1 cellular context compared by ENCODE assay signal in genomic region chr3:21256932-21257331, GRCh38.
TF ChIP-seq lines count a peak whose summit lies in the region.

No MANE protein-coding gene starts in this region.

TF ChIP-seq in SK-N-SH, 30 proteins besides CTCF, POLR2A, EP300 and RAD21 (continued from another document):
- TF ChIP-seq YY1 (IDR thresholded peaks at IDR 0.05; ENCODE audit: low read depth) (no peak), EZH2phosphoT487 (IDR thresholded peaks at IDR 0.05; ENCODE audit: borderline replicate concordance, low read depth) (no peak), FOXJ3 (CRISPR knock-in tag; IDR thresholded peaks at IDR 0.05) (no peak), SIN3A (IDR thresholded peaks at IDR 0.05; ENCODE audit: borderline replicate concordance, low read depth, low read length) (no peak), ELF1 (IDR thresholded peaks at IDR 0.05) (no peak), MXI1 (IDR thresholded peaks at IDR 0.05; ENCODE audit: low read depth, low read length) (peak; percentile 52; the same call in 1 of the 2 replicates), GABPA (IDR thresholded peaks at IDR 0.05; ENCODE audit: low read depth) (no peak), TCF12 (IDR thresholded peaks at IDR 0.05) (peak; percentile 52), TEAD4 (IDR thresholded peaks at IDR 0.05; ENCODE audit: borderline replicate concordance, insufficient read depth) (no peak), NFIC (IDR thresholded peaks at IDR 0.05; ENCODE audit: borderline replicate concordance) (peak; percentile 33), TAF1 (IDR thresholded peaks at IDR 0.05; ENCODE audit: borderline replicate concordance, low read depth, low read length) (no peak), POLR2AphosphoS5 (IDR thresholded peaks at IDR 0.05; ENCODE audit: low read depth, low read length) (no peak), GATA2 (CRISPR knock-in tag; IDR thresholded peaks at IDR 0.05) (peak; percentile 77)
- TF ChIP-seq, protein P1, sequence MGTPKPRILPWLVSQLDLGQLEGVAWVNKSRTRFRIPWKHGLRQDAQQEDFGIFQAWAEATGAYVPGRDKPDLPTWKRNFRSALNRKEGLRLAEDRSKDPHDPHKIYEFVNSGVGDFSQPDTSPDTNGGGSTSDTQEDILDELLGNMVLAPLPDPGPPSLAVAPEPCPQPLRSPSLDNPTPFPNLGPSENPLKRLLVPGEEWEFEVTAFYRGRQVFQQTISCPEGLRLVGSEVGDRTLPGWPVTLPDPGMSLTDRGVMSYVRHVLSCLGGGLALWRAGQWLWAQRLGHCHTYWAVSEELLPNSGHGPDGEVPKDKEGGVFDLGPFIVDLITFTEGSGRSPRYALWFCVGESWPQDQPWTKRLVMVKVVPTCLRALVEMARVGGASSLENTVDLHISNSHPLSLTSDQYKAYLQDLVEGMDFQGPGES (IDR thresholded peaks at IDR 0.05; ENCODE audit: low read depth, low read length) = no peak
- TF ChIP-seq, protein P2, sequence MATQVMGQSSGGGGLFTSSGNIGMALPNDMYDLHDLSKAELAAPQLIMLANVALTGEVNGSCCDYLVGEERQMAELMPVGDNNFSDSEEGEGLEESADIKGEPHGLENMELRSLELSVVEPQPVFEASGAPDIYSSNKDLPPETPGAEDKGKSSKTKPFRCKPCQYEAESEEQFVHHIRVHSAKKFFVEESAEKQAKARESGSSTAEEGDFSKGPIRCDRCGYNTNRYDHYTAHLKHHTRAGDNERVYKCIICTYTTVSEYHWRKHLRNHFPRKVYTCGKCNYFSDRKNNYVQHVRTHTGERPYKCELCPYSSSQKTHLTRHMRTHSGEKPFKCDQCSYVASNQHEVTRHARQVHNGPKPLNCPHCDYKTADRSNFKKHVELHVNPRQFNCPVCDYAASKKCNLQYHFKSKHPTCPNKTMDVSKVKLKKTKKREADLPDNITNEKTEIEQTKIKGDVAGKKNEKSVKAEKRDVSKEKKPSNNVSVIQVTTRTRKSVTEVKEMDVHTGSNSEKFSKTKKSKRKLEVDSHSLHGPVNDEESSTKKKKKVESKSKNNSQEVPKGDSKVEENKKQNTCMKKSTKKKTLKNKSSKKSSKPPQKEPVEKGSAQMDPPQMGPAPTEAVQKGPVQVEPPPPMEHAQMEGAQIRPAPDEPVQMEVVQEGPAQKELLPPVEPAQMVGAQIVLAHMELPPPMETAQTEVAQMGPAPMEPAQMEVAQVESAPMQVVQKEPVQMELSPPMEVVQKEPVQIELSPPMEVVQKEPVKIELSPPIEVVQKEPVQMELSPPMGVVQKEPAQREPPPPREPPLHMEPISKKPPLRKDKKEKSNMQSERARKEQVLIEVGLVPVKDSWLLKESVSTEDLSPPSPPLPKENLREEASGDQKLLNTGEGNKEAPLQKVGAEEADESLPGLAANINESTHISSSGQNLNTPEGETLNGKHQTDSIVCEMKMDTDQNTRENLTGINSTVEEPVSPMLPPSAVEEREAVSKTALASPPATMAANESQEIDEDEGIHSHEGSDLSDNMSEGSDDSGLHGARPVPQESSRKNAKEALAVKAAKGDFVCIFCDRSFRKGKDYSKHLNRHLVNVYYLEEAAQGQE (IDR thresholded peaks at IDR 0.05; ENCODE audit: low read depth, low read length) = no peak
